Comparison of ENCODE assay signal across 22 cellular contexts in the genomic region with DNA sequence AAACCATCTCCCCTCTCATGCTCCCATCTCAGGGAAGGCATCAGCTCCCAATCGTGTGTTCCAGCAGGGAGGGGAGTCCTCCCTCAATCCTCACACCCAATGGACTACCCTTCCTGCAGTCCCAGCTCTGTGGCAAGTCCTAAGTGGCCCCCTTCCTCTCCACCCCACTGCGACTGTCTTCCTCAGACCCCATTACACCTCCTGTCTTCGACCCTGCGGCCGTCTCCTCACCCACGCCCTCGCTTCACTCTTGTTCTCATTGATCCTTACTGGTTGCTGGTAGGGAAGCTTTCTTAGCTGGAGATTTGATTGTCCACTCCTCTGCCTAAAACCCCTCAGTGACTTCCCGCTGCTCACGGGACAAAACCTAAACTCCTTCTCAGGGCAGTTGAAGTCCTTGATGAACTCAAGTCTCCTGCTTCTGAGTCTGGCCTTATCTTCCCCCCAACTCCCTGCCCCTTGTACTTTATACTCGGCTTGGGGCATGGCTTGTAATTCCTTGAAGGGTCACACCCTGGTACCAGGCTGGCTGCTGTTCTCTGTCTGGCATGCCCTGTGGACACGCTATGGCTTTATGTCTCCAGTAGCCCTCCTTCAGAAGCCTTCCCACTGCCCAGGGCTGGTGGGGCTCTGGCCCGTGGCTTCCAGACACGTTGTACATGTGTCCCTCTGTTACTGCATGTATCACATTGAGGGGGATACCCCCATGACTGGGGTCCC. TPM values are rescaled to one million over a fixed set of nuclear protein-coding genes. Genes with fewer than 3 reads are reported as not detected.
DNase-seq lines count a peak whose midpoint lies in the region; ATAC-seq and TF ChIP-seq lines count a peak whose summit lies in the region.
"Had no signal": no experiment of that assay in that cellular context is flagged by ENCODE, and none has a peak within 500 bp of the region (broad histone marks: within the 10 kb centered on the region; RNA-seq: fewer than 3 reads in every experiment).

No MANE protein-coding gene starts in this region.

- no peaks in the 10 kb centered on the region for H3K27me3 ChIP-seq in duodenal mucosa (ENCODE audit: control insufficient read depth in 1 of 2, insufficient read depth in 2 of 2, low read length in 2 of 2)
- no peaks in the 10 kb centered on the region for H3K27me3 ChIP-seq in testis

- peak overlapping the region; percentile 77 to 100 for H3K9ac ChIP-seq in duodenal mucosa (ENCODE audit: low read depth in 1 of 2, low read length in 2 of 2)

- H3K4me1 ChIP-seq in duodenal mucosa (ENCODE audit: control insufficient read depth in 1 of 2, insufficient read depth in 2 of 2, low read length in 2 of 2) (peaks cover 54 to 61% of the 10 kb centered on the region in 2 donors), testis (peaks cover 49% of the 10 kb centered on the region)
- H3K4me1 ChIP-seq: psoas muscle had no signal

- H3K36me3 Mint-ChIP-seq in activated T-cell treated with anti-CD3 and anti-CD28 coated beads, Interleukin-2, amount 50 U/mL, for 72 hours (ENCODE audit: insufficient read depth in 2 of 2) = no peaks in the 10 kb centered on the region
- no peaks in the 10 kb centered on the region for H3K36me3 Mint-ChIP-seq in activated T-helper 1 cell treated with anti-CD3 and anti-CD28 coated beads, Interleukin-12 subunit alpha, Interleukin-12 subunit beta, Interleukin-2, Interleukin-4 antibody, amounts not matched to agents 30 ng/mL and 10 ng/mL and 1 ng/mL, durations not matched to agents 14 hours and 24 hours and 36 hours (ENCODE audit: low read depth)
- H3K36me3 Mint-ChIP-seq: type B pancreatic cell had no signal

- no peak for TF ChIP-seq POLR2A in testis (IDR thresholded peaks at IDR 0.05)

- H3K27ac Mint-ChIP-seq in activated T-cell treated with anti-CD3 and anti-CD28 coated beads, Interleukin-2, amount 50 U/mL, for 72 hours = no peak overlapping the region
- no peak overlapping the region for H3K27ac Mint-ChIP-seq in activated T-helper 1 cell treated with anti-CD3 and anti-CD28 coated beads, Interleukin-12 subunit alpha, Interleukin-12 subunit beta, Interleukin-2, Interleukin-4 antibody, amounts not matched to agents 30 ng/mL and 10 ng/mL and 1 ng/mL, durations not matched to agents 14 hours and 24 hours and 36 hours
- H3K27ac Mint-ChIP-seq: nephron, type B pancreatic cell had no signal

- peaks cover 0 to 8% of the 10 kb centered on the region in 2 donors for H3K36me3 ChIP-seq in duodenal mucosa (ENCODE audit: control insufficient read depth in 1 of 2, insufficient read depth in 2 of 2, low read length in 2 of 2)
- no peaks in the 10 kb centered on the region for H3K36me3 ChIP-seq in testis (ENCODE audit: low read depth, missing control alignments)

- no peaks in the 10 kb centered on the region for H3K9me3 Mint-ChIP-seq in activated T-cell treated with anti-CD3 and anti-CD28 coated beads, Interleukin-2, amount 50 U/mL, for 72 hours
- H3K9me3 Mint-ChIP-seq in activated T-helper 1 cell treated with anti-CD3 and anti-CD28 coated beads, Interleukin-12 subunit alpha, Interleukin-12 subunit beta, Interleukin-2, Interleukin-4 antibody, amounts not matched to agents 30 ng/mL and 10 ng/mL and 1 ng/mL, durations not matched to agents 14 hours and 24 hours and 36 hours = no peaks in the 10 kb centered on the region
- H3K9me3 Mint-ChIP-seq: nephron, type B pancreatic cell had no signal

- peaks cover 4% of the 10 kb centered on the region for H3K4me1 Mint-ChIP-seq in activated T-cell treated with anti-CD3 and anti-CD28 coated beads, Interleukin-2, amount 50 U/mL, for 72 hours (ENCODE audit: low read depth)
- H3K4me1 Mint-ChIP-seq in activated T-helper 1 cell treated with anti-CD3 and anti-CD28 coated beads, Interleukin-12 subunit alpha, Interleukin-12 subunit beta, Interleukin-2, Interleukin-4 antibody, amounts not matched to agents 30 ng/mL and 10 ng/mL and 1 ng/mL, durations not matched to agents 14 hours and 24 hours and 36 hours (ENCODE audit: low read depth) = peaks cover 6% of the 10 kb centered on the region

- no peak overlapping the region for H3K4me3 Mint-ChIP-seq in activated T-cell treated with anti-CD3 and anti-CD28 coated beads, Interleukin-2, amount 50 U/mL, for 72 hours
- no peak overlapping the region for H3K4me3 Mint-ChIP-seq in activated T-helper 1 cell treated with anti-CD3 and anti-CD28 coated beads, Interleukin-12 subunit alpha, Interleukin-12 subunit beta, Interleukin-2, Interleukin-4 antibody, amounts not matched to agents 30 ng/mL and 10 ng/mL and 1 ng/mL, durations not matched to agents 14 hours and 24 hours and 36 hours
- H3K4me3 Mint-ChIP-seq: nephron, type B pancreatic cell had no signal

- no peaks in the 10 kb centered on the region for H3K9me3 ChIP-seq in duodenal mucosa (ENCODE audit: control insufficient read depth in 1 of 2, low read length in 2 of 2)
- H3K9me3 ChIP-seq in testis = no peaks in the 10 kb centered on the region
- H3K9me3 ChIP-seq: psoas muscle had no signal

- no peaks in the 10 kb centered on the region for H3K27me3 Mint-ChIP-seq in activated T-cell treated with anti-CD3 and anti-CD28 coated beads, Interleukin-2, amount 50 U/mL, for 72 hours (ENCODE audit: low read depth)
- peaks cover 4% of the 10 kb centered on the region for H3K27me3 Mint-ChIP-seq in activated T-helper 1 cell treated with anti-CD3 and anti-CD28 coated beads, Interleukin-12 subunit alpha, Interleukin-12 subunit beta, Interleukin-2, Interleukin-4 antibody, amounts not matched to agents 30 ng/mL and 10 ng/mL and 1 ng/mL, durations not matched to agents 14 hours and 24 hours and 36 hours (ENCODE audit: insufficient read depth)

- DNase-seq in activated T-cell treated with anti-CD3 and anti-CD28 coated beads, Interleukin-2, amount 50 U/mL, for 1 hour = peak; percentile 3
- no peak for DNase-seq in activated T-cell treated with anti-CD3 and anti-CD28 coated beads, Interleukin-2, amount 50 U/mL, for 72 hours
- DNase-seq in mesenteric fat pad (ENCODE audit: low spot score) (peak; percentile 84), testis (peak; percentile 14), foreskin fibroblast (no peak)
- no peak for DNase-seq in activated T-helper 1 cell treated with anti-CD3 and anti-CD28 coated beads, Interleukin-12 subunit alpha, Interleukin-12 subunit beta, Interleukin-2, Interleukin-4 antibody, amounts not matched to agents 30 ng/mL and 10 ng/mL and 1 ng/mL, durations not matched to agents 14 hours and 24 hours and 36 hours (ENCODE audit: low spot score)
- DNase-seq: activated CD4-positive, alpha-beta T cell treated with anti-CD3 and anti-CD28 coated beads, Interleukin-2, amount 50 U/mL, for 48 hours; C1 segment of cervical spinal cord; HCEC 1CT; NCI-H187; NK-92 treated with Interleukin-12 subunit alpha and Interleukin-12 subunit beta, amount 100 ng/mL, for 24 hours; stimulated activated naive CD4-positive, alpha-beta T cell had no signal

- H3K4me3 ChIP-seq in duodenal mucosa (ENCODE audit: low read depth in 1 of 2, low read length in 2 of 2) = peak overlapping the region; percentile 24 to 57
- no peak overlapping the region for H3K4me3 ChIP-seq in testis
- H3K4me3 ChIP-seq in foreskin fibroblast (ENCODE audit: low read depth in 1 of 2, low read length in 2 of 2) = no peak overlapping the region
- H3K4me3 ChIP-seq: lung, psoas muscle had no signal

- peak overlapping the region; percentile 26 for H3K27ac ChIP-seq in duodenal mucosa (ENCODE audit: low read depth, low read length)
- H3K27ac ChIP-seq in testis = peak overlapping the region; percentile 86 to 92
- H3K27ac ChIP-seq: psoas muscle had no signal

- ATAC-seq in activated T-cell treated with anti-CD3 and anti-CD28 coated beads, Interleukin-2, amount 50 U/mL, for 72 hours (replicated peaks in 1 of 2) = no peak
- ATAC-seq in GM19035 (IDR thresholded peaks at IDR 0.05; ENCODE audit: unreplicated experiment) = no peak
- ATAC-seq: psoas muscle had no signal

- intact Hi-C loops in testis (cut with DNase I; ENCODE audit: low total_unique reads) = no loop called here
- intact Hi-C loops in activated T-helper 1 cell treated with anti-CD3 and anti-CD28 coated beads, Interleukin-12 subunit alpha, Interleukin-12 subunit beta, Interleukin-2, Interleukin-4 antibody, amounts not matched to agents 30 ng/mL and 10 ng/mL and 1 ng/mL, durations not matched to agents 14 hours and 24 hours and 36 hours (cut with micrococcal nuclease) = no loop called here

- TF ChIP-seq CTCF in testis (IDR thresholded peaks at IDR 0.05) (no peak), foreskin fibroblast (IDR thresholded peaks at IDR 0.05; ENCODE audit: low read depth, low read length) (no peak)

- WGBS in testis, 2 donors = 61 to 75% methylated on average over 13 of the region's 13 CpGs

RNA-seq across cellular contexts. Expression of a gene that starts 2.3 kb away (rescaled TPM):
- not detected for total RNA-seq in activated T-cell treated with anti-CD3 and anti-CD28 coated beads, Interleukin-2, amount 50 U/mL, for 72 hours
- 0.58 TPM for total RNA-seq in mesenteric fat pad
- 1 to 10 TPM; 3.3 to 7.2 TPM for total RNA-seq in testis
- 7.7 TPM for polyA plus RNA-seq in testis (ENCODE audit: insufficient read depth, low read depth, low replicate concordance)
- total RNA-seq in activated T-helper 1 cell treated with anti-CD3 and anti-CD28 coated beads, Interleukin-12 subunit alpha, Interleukin-12 subunit beta, Interleukin-2, Interleukin-4 antibody, amounts not matched to agents 30 ng/mL and 10 ng/mL and 1 ng/mL, durations not matched to agents 14 hours and 24 hours and 36 hours = not detected in 2 replicates
- total RNA-seq: A673, aorta, fibroblast of villous mesenchyme, RPMI7951 had no signal

RNA-seq across cellular contexts. Expression of a gene that starts 25.2 kb away (rescaled TPM):
- total RNA-seq in activated T-cell treated with anti-CD3 and anti-CD28 coated beads, Interleukin-2, amount 50 U/mL, for 72 hours = 10 to 100 TPM in 1 of 2 donors, 1 to 10 TPM in 1; 8.1 to 13.3 TPM
- total RNA-seq in mesenteric fat pad (16.0 TPM), testis (100 to 1,000 TPM; 748 to 769 TPM)
- 1,464 TPM for polyA plus RNA-seq in testis (ENCODE audit: insufficient read depth, low read depth, low replicate concordance)
- total RNA-seq in activated T-helper 1 cell treated with anti-CD3 and anti-CD28 coated beads, Interleukin-12 subunit alpha, Interleukin-12 subunit beta, Interleukin-2, Interleukin-4 antibody, amounts not matched to agents 30 ng/mL and 10 ng/mL and 1 ng/mL, durations not matched to agents 14 hours and 24 hours and 36 hours = 10.1 and 11.0 TPM in 2 replicates

RNA-seq across cellular contexts. Expression of a gene that starts 54.0 kb away (rescaled TPM):
- total RNA-seq in activated T-cell treated with anti-CD3 and anti-CD28 coated beads, Interleukin-2, amount 50 U/mL, for 72 hours = 1 to 10 TPM in 1 of 2 donors, under 1 TPM in 1; 0.81 to 1.0 TPM
- total RNA-seq in mesenteric fat pad (13.1 TPM), testis (1 to 10 TPM; 5.5 to 6.5 TPM)
- 10.6 TPM for polyA plus RNA-seq in testis (ENCODE audit: insufficient read depth, low read depth, low replicate concordance)
- 0.08 TPM in 1 of 2 replicates, not detected in the other for total RNA-seq in activated T-helper 1 cell treated with anti-CD3 and anti-CD28 coated beads, Interleukin-12 subunit alpha, Interleukin-12 subunit beta, Interleukin-2, Interleukin-4 antibody, amounts not matched to agents 30 ng/mL and 10 ng/mL and 1 ng/mL, durations not matched to agents 14 hours and 24 hours and 36 hours

Comparison
In these comparisons a context has a peak if more than half of its experiments do, and no peak if none do; other contexts are left out.
1. DNase-seq: peak in activated T-cell treated with anti-CD3 and anti-CD28 coated beads, Interleukin-2, amount 50 U/mL, for 1 hour (single experiment), mesenteric fat pad (single experiment) and testis (single experiment); none in activated T-cell treated with anti-CD3 and anti-CD28 coated beads, Interleukin-2, amount 50 U/mL, for 72 hours (0 of 2), foreskin fibroblast (0 of 2) and activated T-helper 1 cell treated with anti-CD3 and anti-CD28 coated beads, Interleukin-12 subunit alpha, Interleukin-12 subunit beta, Interleukin-2, Interleukin-4 antibody, amounts not matched to agents 30 ng/mL and 10 ng/mL and 1 ng/mL, durations not matched to agents 14 hours and 24 hours and 36 hours (single experiment).
2. H3K4me3 ChIP-seq: peak in duodenal mucosa (2 of 2); none in testis (0 of 2) and foreskin fibroblast (0 of 2).
3. RNA of a gene that starts 25.2 kb away (total RNA-seq): 748 to 769 TPM in testis; 16.0 TPM in mesenteric fat pad (single experiment), 8.1 to 13.3 TPM in activated T-cell treated with anti-CD3 and anti-CD28 coated beads, Interleukin-2, amount 50 U/mL, for 72 hours and 10.1 to 11.0 TPM in activated T-helper 1 cell treated with anti-CD3 and anti-CD28 coated beads, Interleukin-12 subunit alpha, Interleukin-12 subunit beta, Interleukin-2, Interleukin-4 antibody, amounts not matched to agents 30 ng/mL and 10 ng/mL and 1 ng/mL, durations not matched to agents 14 hours and 24 hours and 36 hours; every median in the first group is over 10 times any median in the second.